Comparison of ENCODE assay signal across 8 cellular contexts in genomic region chr19:51926784-51927741, GRCh38.
DNase-seq lines count a peak whose midpoint lies in the region; ATAC-seq, FAIRE-seq and TF ChIP-seq lines count a peak whose summit lies in the region.

TSS of gene ZNF613 (plus strand) at chr19:51927472. CDS start at chr19:51936221, 8,749 bp downstream.

- TF ChIP-seq POLR2A in GM18526 (IDR thresholded peaks at IDR 0.05; ENCODE audit: extremely low read depth, insufficient read length) = peak; percentile 45

- DNase-seq in NCI-H2196 treated with DMSO at 0.1 percent for 48 hours (lab: John Stamatoyannopoulos, UW; ENCODE audit: unreplicated experiment) = peak; percentile 85
- DNase-seq in activated CD4-positive, CD25-positive, alpha-beta regulatory T cell treated with anti-CD3 and anti-CD28 coated beads, Interleukin-2, amount 50 U/mL, for 16 hours (ENCODE audit: low read depth, low spot score) = peak; percentile 68
- peak; percentile 97 for DNase-seq in cerebellar cortex (ENCODE audit: low spot score)
- peak; percentile 69 to 78 for DNase-seq in stimulated activated CD4-positive, alpha-beta T cell treated with anti-CD3 and anti-CD28 coated beads, Interleukin-12 subunit alpha, Interleukin-12 subunit beta, amount 100 ng/mL, for 24 hours (ENCODE audit: low read depth in 2 of 2)

- ATAC-seq in HG03103 (IDR thresholded peaks at IDR 0.05; ENCODE audit: low read depth, unreplicated experiment) = peak; percentile 86

- FAIRE-seq in A204.1 (lab: Jason Lieb, UNC) (peak; percentile 82), islet of Langerhans (lab: Jason Lieb, UNC) (peak; percentile 85)

Comparison
In these comparisons a context has a peak if more than half of its experiments do, and no peak if none do; other contexts are left out.
1. Peak in every context shown above with its lines: DNase-seq and ATAC-seq.